ENCODE assay signal across 2 cellular contexts in genomic region chr1:236085545-236086159, GRCh38.
TF ChIP-seq lines count a peak whose summit lies in the region.

No MANE protein-coding gene starts in this region.

TF ChIP-seq in GM12891, 5 proteins besides CTCF, POLR2A, EP300 and RAD21:
- TF ChIP-seq POLR2AphosphoS5 (IDR thresholded peaks at IDR 0.05; ENCODE audit: low read depth, low read length) (no peak), PAX5 (IDR thresholded peaks at IDR 0.05; ENCODE audit: insufficient read depth, low read length, severe bottlenecking) (no peak)
TF ChIP-seq in GM12891: peak in this region for 0.

TF ChIP-seq in IMR-90, 13 proteins besides CTCF, POLR2A, EP300 and RAD21:
- TF ChIP-seq RFX5 (IDR thresholded peaks at IDR 0.05; ENCODE audit: low read depth, low read length): no peak
- no peak for TF ChIP-seq CEBPB (IDR thresholded peaks at IDR 0.05; ENCODE audit: low read depth, low read length)
- no peak for TF ChIP-seq FOS (IDR thresholded peaks at IDR 0.05; ENCODE audit: low read depth, low read length)
- no peak for TF ChIP-seq MXI1 (IDR thresholded peaks at IDR 0.05; ENCODE audit: borderline replicate concordance, low read depth, low read length)
- no peak for TF ChIP-seq BHLHE40 (IDR thresholded peaks at IDR 0.05; ENCODE audit: low read depth, low read length)
- TF ChIP-seq CHD1 (IDR thresholded peaks at IDR 0.05; ENCODE audit: low read depth, low read length): no peak
- TF ChIP-seq ELK1 (IDR thresholded peaks at IDR 0.05; ENCODE audit: borderline replicate concordance, low read depth, low read length): no peak
- no peak for TF ChIP-seq MAZ (IDR thresholded peaks at IDR 0.05; ENCODE audit: borderline replicate concordance, low read depth, low read length)
- TF ChIP-seq SMC3 (IDR thresholded peaks at IDR 0.05; ENCODE audit: low read depth, low read length): no peak
- TF ChIP-seq NFE2L2 (IDR thresholded peaks at IDR 0.05; ENCODE audit: low read depth, low read length): no peak
- no peak for TF ChIP-seq USF2 (IDR thresholded peaks at IDR 0.05; ENCODE audit: low read depth, low read length)
